15 cellular contexts compared by ENCODE assay signal in the genomic region with DNA sequence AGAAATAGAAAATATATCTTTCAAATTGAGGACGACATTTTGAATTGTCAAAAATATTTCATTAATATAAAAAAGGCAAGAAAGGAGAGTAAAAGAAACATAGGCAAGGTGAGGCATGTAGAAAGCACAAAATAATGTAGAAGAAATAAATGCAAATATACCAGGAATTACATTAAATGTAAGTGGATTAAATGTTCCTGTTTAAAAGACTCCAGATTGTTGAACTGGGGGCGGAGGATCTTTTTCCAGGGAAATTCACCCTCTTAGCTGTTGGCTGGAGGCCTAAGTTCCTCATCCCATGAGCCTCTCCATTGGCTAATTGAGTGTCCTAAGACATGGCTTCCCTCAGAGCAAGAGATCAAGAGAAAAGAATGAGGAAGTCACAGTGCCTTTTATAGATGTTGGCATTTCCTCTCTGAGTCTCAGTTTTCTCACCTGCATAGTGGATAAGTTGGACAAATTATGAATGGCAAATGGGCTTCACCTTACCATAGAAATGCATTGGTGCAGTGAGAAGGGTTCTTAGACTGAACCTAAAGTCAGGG.
"Had no signal": no experiment of that assay in that cellular context is flagged by ENCODE, and none has a peak within 500 bp of the region (broad histone marks: within the 10 kb centered on the region; RNA-seq: fewer than 3 reads in every experiment).

No MANE protein-coding gene starts in this region.

- DNase-seq: colonic mucosa; dermis blood vessel endothelial cell; foreskin melanocyte; head of caudate nucleus; left ventricle myocardium superior; mesendoderm; naive thymus-derived CD4-positive, alpha-beta T cell; stimulated activated CD4-positive, alpha-beta T cell treated with anti-CD3 and anti-CD28 coated beads, Interleukin-2, amount 100 ng/mL, for 24 hours; stimulated activated naive CD4-positive, alpha-beta T cell; trophoblast cell had no signal

- H3K27ac ChIP-seq: colonic mucosa, hepatocyte, neutrophil, skin epidermis had no signal

- H3K36me3 ChIP-seq: colonic mucosa, neutrophil had no signal

- H3K27me3 ChIP-seq: colonic mucosa, hepatocyte, neutrophil had no signal

- H3K27ac Mint-ChIP-seq: naive thymus-derived CD4-positive, alpha-beta T cell had no signal

- H3K4me3 ChIP-seq: colonic mucosa, hepatocyte, skin epidermis had no signal

- ATAC-seq: left colon; naive thymus-derived CD4-positive, alpha-beta T cell; sciatic nerve had no signal

- H3K4me1 ChIP-seq: colonic mucosa had no signal

- H3K9me3 ChIP-seq: colonic mucosa, neutrophil had no signal

- H3K4me3 Mint-ChIP-seq: naive thymus-derived CD4-positive, alpha-beta T cell had no signal
